ENCODE assay signal across 34 cellular contexts in genomic region chr4:178970433-178971140, GRCh38.
"Had no signal": no experiment of that assay in that cellular context is flagged by ENCODE, and none has a peak within 500 bp of the region (broad histone marks: within the 10 kb centered on the region; RNA-seq: fewer than 3 reads in every experiment).

No MANE protein-coding gene starts in this region.

- FAIRE-seq: astrocyte, colon, endometrium, frontal cortex, keratinocyte, pancreas had no signal

- H3K9me3 Mint-ChIP-seq: neural crest cell, type B pancreatic cell had no signal

- H3K4me3 ChIP-seq: esophagus squamous epithelium, pancreas, prostate gland, skin epidermis, uterus had no signal

- DNase-seq: activated CD4-positive, alpha-beta T cell treated with anti-CD3 and anti-CD28 coated beads for 4 hours; activated CD4-positive, alpha-beta T cell treated with anti-CD3 and anti-CD28 coated beads, Interleukin-2, amount 50 U/mL, for 48 hours; activated CD8-positive, alpha-beta memory T cell treated with anti-CD3 and anti-CD28 coated beads for 24 hours; activated effector memory CD4-positive, alpha-beta T cell treated with Interleukin-2 at 50 U/mL for 16 hours; activated naive CD4-positive, alpha-beta T cell treated with Interleukin-2 at 50 U/mL for 16 hours; central memory CD4-positive, alpha-beta T cell; effector CD8-positive, alpha-beta T cell; esophagus squamous epithelium; left cardiac atrium; left ventricle myocardium superior; midbrain; naive thymus-derived CD8-positive, alpha-beta T cell; nucleus accumbens; pancreas; retina; stimulated activated CD4-positive, alpha-beta T cell treated with anti-CD3 and anti-CD28 coated beads, Interleukin-12 subunit alpha, Interleukin-12 subunit beta, amount 100 ng/mL, for 4 hours; stimulated activated CD4-positive, alpha-beta T cell treated with anti-CD3 and anti-CD28 coated beads, Interleukin-4, amount 100 ng/mL, for 24 hours; stimulated activated CD8-positive, alpha-beta memory T cell treated with anti-CD3 and anti-CD28 coated beads, Interleukin-4, amount 100 ng/mL, for 48 hours; stimulated activated naive CD8-positive, alpha-beta T cell treated with anti-CD3 and anti-CD28 coated beads, Interleukin-15, amount 100 ng/mL, for 72 hours; substantia nigra; uterus had no signal

- H3K27me3 Mint-ChIP-seq: activated naive CD8-positive, alpha-beta T cell; naive thymus-derived CD8-positive, alpha-beta T cell; stimulated activated memory B cell treated with anti-CD40 and anti-IgM and Interleukin-4, amounts not matched to agents 10 μg/mL and 1 μg/mL and 100 μg/mL, for 72 hours; stimulated activated naive CD8-positive, alpha-beta T cell treated with anti-CD3 and anti-CD28 coated beads, Interleukin-15, amount 100 ng/mL, for 72 hours had no signal

- H3K9me3 ChIP-seq: esophagus squamous epithelium, pancreas, prostate gland, uterus had no signal

- H3K27ac ChIP-seq: epithelial cell of prostate, esophagus squamous epithelium, pancreas, prostate gland, skin epidermis, uterus had no signal

- H3K36me3 Mint-ChIP-seq: activated naive CD8-positive, alpha-beta T cell; naive thymus-derived CD8-positive, alpha-beta T cell; stimulated activated memory B cell treated with anti-CD40 and anti-IgM and Interleukin-4, amounts not matched to agents 10 μg/mL and 1 μg/mL and 100 μg/mL, for 72 hours; type B pancreatic cell had no signal

- ATAC-seq: left cardiac atrium; left ventricle myocardium superior; naive thymus-derived CD8-positive, alpha-beta T cell; pancreas; sciatic nerve; stimulated activated memory B cell treated with anti-CD40 and anti-IgM and Interleukin-4, amounts not matched to agents 10 μg/mL and 1 μg/mL and 100 μg/mL, for 72 hours; stimulated activated naive CD8-positive, alpha-beta T cell treated with anti-CD3 and anti-CD28 coated beads, Interleukin-15, amount 100 ng/mL, for 72 hours had no signal

- H3K4me1 Mint-ChIP-seq: naive thymus-derived CD8-positive, alpha-beta T cell; stimulated activated memory B cell treated with anti-CD40 and anti-IgM and Interleukin-4, amounts not matched to agents 10 μg/mL and 1 μg/mL and 100 μg/mL, for 72 hours; stimulated activated naive CD8-positive, alpha-beta T cell treated with anti-CD3 and anti-CD28 coated beads, Interleukin-15, amount 100 ng/mL, for 72 hours had no signal

- H3K27ac Mint-ChIP-seq: activated naive CD8-positive, alpha-beta T cell; naive thymus-derived CD8-positive, alpha-beta T cell; stimulated activated memory B cell treated with anti-CD40 and anti-IgM and Interleukin-4, amounts not matched to agents 10 μg/mL and 1 μg/mL and 100 μg/mL, for 72 hours; stimulated activated naive CD8-positive, alpha-beta T cell treated with anti-CD3 and anti-CD28 coated beads, Interleukin-15, amount 100 ng/mL, for 72 hours; type B pancreatic cell had no signal

- H3K4me1 ChIP-seq: esophagus squamous epithelium, pancreas, prostate gland, uterus had no signal

- H3K4me3 Mint-ChIP-seq: activated naive CD8-positive, alpha-beta T cell; naive thymus-derived CD8-positive, alpha-beta T cell; neural crest cell; stimulated activated memory B cell treated with anti-CD40 and anti-IgM and Interleukin-4, amounts not matched to agents 10 μg/mL and 1 μg/mL and 100 μg/mL, for 72 hours; stimulated activated naive CD8-positive, alpha-beta T cell treated with anti-CD3 and anti-CD28 coated beads, Interleukin-15, amount 100 ng/mL, for 72 hours; type B pancreatic cell had no signal

- H3K36me3 ChIP-seq: esophagus squamous epithelium, pancreas, prostate gland, uterus had no signal

- H3K27me3 ChIP-seq: esophagus squamous epithelium, pancreas, uterus had no signal
